In the genomic region with DNA sequence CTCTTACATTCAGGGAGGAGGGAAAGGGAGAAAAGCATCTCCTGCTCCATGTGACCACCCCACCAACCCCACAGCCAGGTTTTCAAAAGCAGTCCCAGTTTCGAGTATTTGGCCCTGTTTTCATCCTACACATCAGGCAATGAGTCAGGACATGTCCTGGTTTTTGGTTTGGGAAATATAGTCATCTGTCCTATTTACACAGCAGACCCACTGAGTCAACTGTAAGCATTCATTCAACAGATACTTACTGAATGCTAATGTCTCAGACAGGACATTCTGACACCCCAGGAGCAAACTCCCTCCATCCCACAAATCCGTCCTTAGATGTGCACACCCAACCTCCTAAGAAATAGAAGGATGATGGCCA, we compare ENCODE assay signal across 22 cellular contexts. TPM values are rescaled to one million over a fixed set of nuclear protein-coding genes. Genes with fewer than 3 reads are reported as not detected.
DNase-seq lines count a peak whose midpoint lies in the region; ATAC-seq and TF ChIP-seq lines count a peak whose summit lies in the region.
"Had no signal": no experiment of that assay in that cellular context is flagged by ENCODE, and none has a peak within 500 bp of the region (broad histone marks: within the 10 kb centered on the region; RNA-seq: fewer than 3 reads in every experiment).

No MANE protein-coding gene starts in this region.

- H3K4me3 Mint-ChIP-seq in MCF 10A (ENCODE audit: unreplicated experiment) = no peak overlapping the region
- H3K4me3 Mint-ChIP-seq in activated CD4-positive, alpha-beta memory T cell treated with anti-CD3 and anti-CD28 coated beads, Interleukin-2, amount 10 ng/mL, durations not matched to agents 7 days and 5 days = no peak overlapping the region
- H3K4me3 Mint-ChIP-seq: CD4-positive, alpha-beta T cell had no signal

- H3K9me3 ChIP-seq in mammary epithelial cell (replicated peaks; ENCODE audit: insufficient read depth, low read length) = no peaks in the 10 kb centered on the region
- H3K9me3 ChIP-seq in mesodermal cell (ENCODE audit: control insufficient read depth, low read length) = no peaks in the 10 kb centered on the region
- H3K9me3 ChIP-seq: BE2C, Caco-2 had no signal

- H3K27ac ChIP-seq in mammary epithelial cell (ENCODE audit: insufficient read depth, low read depth, low read length) (no peak overlapping the region), mesodermal cell (ENCODE audit: low read depth, low read length, severe bottlenecking) (peak overlapping the region; percentile 6)

- peaks cover 27% of the 10 kb centered on the region for H3K27me3 Mint-ChIP-seq in MCF 10A (ENCODE audit: insufficient read depth, unreplicated experiment)
- peaks cover 13% of the 10 kb centered on the region for H3K27me3 Mint-ChIP-seq in activated CD4-positive, alpha-beta memory T cell treated with anti-CD3 and anti-CD28 coated beads, Interleukin-2, amount 10 ng/mL, durations not matched to agents 7 days and 5 days

- DNase-seq in mammary epithelial cell (peak; percentile 62), MCF 10A (ENCODE audit: unreplicated experiment) (no peak), epithelial cell of esophagus (ENCODE audit: low read depth) (peak; percentile 68), Ammon's horn (ENCODE audit: low spot score) (no peak)
- DNase-seq in activated CD4-positive, alpha-beta memory T cell treated with anti-CD3 and anti-CD28 coated beads, Interleukin-2, amount 10 ng/mL, durations not matched to agents 7 days and 5 days = no peak
- DNase-seq: BE2C; Caco-2; CD4-positive, alpha-beta T cell; GOT3; KG1; MV-4-11; NCI-H187; NCI-H2107; NCI-H510A; NCI-H748 treated with DMSO at 0.1 percent for 48 hours; NK-92 treated with Interleukin-12 subunit alpha and Interleukin-12 subunit beta, amount 100 ng/mL, for 24 hours; SHP77 treated with DMSO at 0.1 percent for 48 hours had no signal

- BruUV-seq in mammary epithelial cell (replicated peaks; lab: Mats Ljungman, UMichigan) (no TSS peak), MCF 10A (replicated peaks; lab: Mats Ljungman, UMichigan) (no TSS peak)

- POLR2A ChIA-PET in MCF 10A (lab: Yijun Ruan, JAX) = no interaction called here
- POLR2A ChIA-PET in activated CD4-positive, alpha-beta memory T cell treated with anti-CD3 and anti-CD28 coated beads, Interleukin-2, amount 10 ng/mL, durations not matched to agents 7 days and 5 days (lab: Charles Lee) = no interaction called here

- H3K36me3 ChIP-seq in mammary epithelial cell (ENCODE audit: insufficient read depth, low read length) (no peaks in the 10 kb centered on the region), mesodermal cell (ENCODE audit: control insufficient read depth, insufficient read depth, low read length) (peaks cover 10% of the 10 kb centered on the region)
- H3K36me3 ChIP-seq: BE2C had no signal

- no peaks in the 10 kb centered on the region for H3K4me1 Mint-ChIP-seq in MCF 10A (ENCODE audit: insufficient read depth, unreplicated experiment)
- peaks cover under 1% of the 10 kb centered on the region for H3K4me1 Mint-ChIP-seq in activated CD4-positive, alpha-beta memory T cell treated with anti-CD3 and anti-CD28 coated beads, Interleukin-2, amount 10 ng/mL, durations not matched to agents 7 days and 5 days

- TF ChIP-seq CTCF in mammary epithelial cell (conservative IDR thresholded peaks at IDR 0.05 in 1 of 2, IDR thresholded peaks at IDR 0.05 in 1 of 2; ENCODE audit: extremely low read depth in 1 of 2, insufficient read depth in 1 of 2, low read depth in 1 of 2, low read length in 2 of 2) (no peak), MCF 10A (IDR thresholded peaks at IDR 0.05; ENCODE audit: unreplicated experiment) (no peak), epithelial cell of esophagus (IDR thresholded peaks at IDR 0.05; ENCODE audit: insufficient read depth, low read depth, low read length, missing control alignments) (no peak)

- peak overlapping the region; percentile 46 for H2AFZ ChIP-seq in mammary epithelial cell (ENCODE audit: low read depth, low read length)

- peaks cover 5% of the 10 kb centered on the region for H3K4me1 ChIP-seq in mammary epithelial cell (ENCODE audit: insufficient read depth, low read length)
- peaks cover 19% of the 10 kb centered on the region for H3K4me1 ChIP-seq in mesodermal cell (ENCODE audit: control insufficient read depth, insufficient read depth, low read length, poor library complexity, severe bottlenecking)

- H3K27me3 ChIP-seq in mammary epithelial cell (ENCODE audit: insufficient read depth, low read length) = peaks cover under 1% of the 10 kb centered on the region
- H3K27me3 ChIP-seq: BE2C had no signal

- in situ Hi-C loops in mammary epithelial cell (cut with MboI; ENCODE audit: low sequenced_read_pairs in 2 of 2) = no loop called here

- H3K79me2 ChIP-seq in mammary epithelial cell (ENCODE audit: insufficient read depth, low read length) = no peaks in the 10 kb centered on the region

- no peak overlapping the region for H3K9ac ChIP-seq in mammary epithelial cell (ENCODE audit: insufficient read depth, low read length)

- no peak overlapping the region for H3K4me2 ChIP-seq in mammary epithelial cell (ENCODE audit: insufficient read depth, low read depth, low read length)

- no peak overlapping the region for H3K4me3 ChIP-seq in mammary epithelial cell (replicated peaks in 1 of 3; ENCODE audit: insufficient read depth in 1 of 3, low read depth in 2 of 3, low read length in 3 of 3)
- H3K4me3 ChIP-seq in epithelial cell of esophagus (ENCODE audit: low read length) = no peak overlapping the region
- no peak overlapping the region for H3K4me3 ChIP-seq in mesodermal cell (ENCODE audit: extremely low read depth, insufficient read depth, low read length, poor library complexity, severe bottlenecking)

- intact Hi-C loops in mammary epithelial cell (cut with micrococcal nuclease) = no loop called here
- intact Hi-C loops in MCF 10A (cut with micrococcal nuclease) = no loop called here

- dilution Hi-C loops in mammary epithelial cell (cut with HindIII; ENCODE audit: low sequenced_read_pairs) = no loop called here

- H3K27ac Mint-ChIP-seq in MCF 10A (ENCODE audit: low read depth, unreplicated experiment) = no peak overlapping the region
- no peak overlapping the region for H3K27ac Mint-ChIP-seq in activated CD4-positive, alpha-beta memory T cell treated with anti-CD3 and anti-CD28 coated beads, Interleukin-2, amount 10 ng/mL, durations not matched to agents 7 days and 5 days
- H3K27ac Mint-ChIP-seq: CD4-positive, alpha-beta T cell had no signal

- no peaks in the 10 kb centered on the region for H3K9me3 Mint-ChIP-seq in MCF 10A (ENCODE audit: unreplicated experiment)
- no peaks in the 10 kb centered on the region for H3K9me3 Mint-ChIP-seq in activated CD4-positive, alpha-beta memory T cell treated with anti-CD3 and anti-CD28 coated beads, Interleukin-2, amount 10 ng/mL, durations not matched to agents 7 days and 5 days
- H3K9me3 Mint-ChIP-seq: CD4-positive, alpha-beta T cell had no signal

- CTCF ChIA-PET in mammary epithelial cell (lab: Charles Lee; ENCODE audit: low non-redundant PET) = no interaction called here
- CTCF ChIA-PET in MCF 10A (lab: Yijun Ruan, JAX) = interaction anchor here (1.5 kb wide), 1 partner anchor 40 kb away, joined by 3 read pairs; no protein-coding TSS in a partner anchor
- CTCF ChIA-PET in activated CD4-positive, alpha-beta memory T cell treated with anti-CD3 and anti-CD28 coated beads, Interleukin-2, amount 10 ng/mL, durations not matched to agents 7 days and 5 days (lab: Charles Lee) = no interaction called here

- ATAC-seq in GM18502 (IDR thresholded peaks at IDR 0.05; ENCODE audit: poor library complexity, unreplicated experiment) (no peak), HG03135 (IDR thresholded peaks at IDR 0.05; ENCODE audit: unreplicated experiment) (no peak)
- ATAC-seq: HepG2 had no signal

- 25% methylated on average over 2 of the region's 2 CpGs for WGBS in mammary epithelial cell (ENCODE audit: low coverage, missing lambda C conversion rate)
- 80% methylated on average over 1 of the region's 2 CpGs; no CpG with 5 or more reads in 1 of the 2 experiments for WGBS in mesodermal cell (ENCODE audit: insufficient coverage in 2 of 2), 2 experiments

- no peaks in the 10 kb centered on the region for H4K20me1 ChIP-seq in mammary epithelial cell (ENCODE audit: insufficient read depth, low read length)

- no peaks in the 10 kb centered on the region for H3K36me3 Mint-ChIP-seq in MCF 10A (ENCODE audit: insufficient read depth, unreplicated experiment)
- H3K36me3 Mint-ChIP-seq in activated CD4-positive, alpha-beta memory T cell treated with anti-CD3 and anti-CD28 coated beads, Interleukin-2, amount 10 ng/mL, durations not matched to agents 7 days and 5 days (ENCODE audit: low read depth) = no peaks in the 10 kb centered on the region

RNA-seq across cellular contexts. Expression of gene IGDCC3, which starts 32.9 kb away (rescaled TPM):
- total RNA-seq in mammary epithelial cell (not detected), MCF 10A (2022) (not detected in 2 replicates)
- polyA plus RNA-seq in mammary epithelial cell = not detected
- polyA minus RNA-seq in mammary epithelial cell = not detected
- polyA plus RNA-seq in mesodermal cell (2013, experiment 1 of 2) = 113 TPM
- 107 TPM for polyA plus RNA-seq in mesodermal cell (2013, experiment 2 of 2)
- total RNA-seq in activated CD4-positive, alpha-beta memory T cell treated with anti-CD3 and anti-CD28 coated beads, Interleukin-2, amount 10 ng/mL, durations not matched to agents 7 days and 5 days = not detected
- total RNA-seq: CD4-positive, alpha-beta T cell had no signal

RNA-seq across cellular contexts. Expression of gene RNU5B-1, which starts 40.4 kb away (rescaled TPM):
- total RNA-seq in mammary epithelial cell = not detected
- not detected for polyA plus RNA-seq in mammary epithelial cell
- polyA minus RNA-seq in mammary epithelial cell = under 0.01 TPM
- total RNA-seq in MCF 10A (2022) = not detected in 2 replicates
- 12,289 TPM for polyA plus RNA-seq in mesodermal cell (2013, experiment 1 of 2)
- 16,601 TPM for polyA plus RNA-seq in mesodermal cell (2013, experiment 2 of 2)
- total RNA-seq in activated CD4-positive, alpha-beta memory T cell treated with anti-CD3 and anti-CD28 coated beads, Interleukin-2, amount 10 ng/mL, durations not matched to agents 7 days and 5 days = 10 to 100 TPM in 1 of 2 experiments, not detected in 1; 12.9 TPM
- total RNA-seq: A172, Caco-2 had no signal
- polyA plus RNA-seq: HepG2 had no signal

RNA-seq across cellular contexts. Expression of gene RNU5A-1, which starts 49.0 kb away (rescaled TPM):
- total RNA-seq in mammary epithelial cell (not detected), MCF 10A (2022) (not detected in 2 replicates)
- polyA plus RNA-seq in mammary epithelial cell = not detected
- under 0.01 TPM for polyA minus RNA-seq in mammary epithelial cell
- 6,661 TPM for polyA plus RNA-seq in mesodermal cell (2013, experiment 1 of 2)
- 8,769 TPM for polyA plus RNA-seq in mesodermal cell (2013, experiment 2 of 2)
- total RNA-seq in activated CD4-positive, alpha-beta memory T cell treated with anti-CD3 and anti-CD28 coated beads, Interleukin-2, amount 10 ng/mL, durations not matched to agents 7 days and 5 days = not detected
- total RNA-seq: A172; Caco-2; CD4-positive, alpha-beta T cell had no signal
- polyA plus RNA-seq: HepG2 had no signal

RNA-seq across cellular contexts. Expression of gene PARP16, which starts 58.2 kb away (rescaled TPM):
- 1 to 10 TPM; 4.9 to 5.2 TPM for total RNA-seq in mammary epithelial cell
- polyA plus RNA-seq in mammary epithelial cell = 3.0 TPM
- 23.8 TPM for polyA minus RNA-seq in mammary epithelial cell
- 5.9 and 6.1 TPM in 2 replicates for total RNA-seq in MCF 10A (2022)
- 5.6 TPM for polyA plus RNA-seq in mesodermal cell (2013, experiment 1 of 2)
- polyA plus RNA-seq in mesodermal cell (2013, experiment 2 of 2) = 6.3 TPM
- total RNA-seq in activated CD4-positive, alpha-beta memory T cell treated with anti-CD3 and anti-CD28 coated beads, Interleukin-2, amount 10 ng/mL, durations not matched to agents 7 days and 5 days = 10 to 100 TPM; 14.9 to 15.7 TPM

Comparison
In these comparisons a context has a peak if more than half of its experiments do, and no peak if none do; other contexts are left out.
1. DNase-seq: peak in mammary epithelial cell (single experiment) and epithelial cell of esophagus (single experiment); none in MCF 10A (single experiment), activated CD4-positive, alpha-beta memory T cell treated with anti-CD3 and anti-CD28 coated beads, Interleukin-2, amount 10 ng/mL, durations not matched to agents 7 days and 5 days (single experiment) and Ammon's horn (single experiment).
2. RNA of gene RNU5B-1, which starts 40.4 kb away (total RNA-seq): 12.9 TPM in activated CD4-positive, alpha-beta memory T cell treated with anti-CD3 and anti-CD28 coated beads, Interleukin-2, amount 10 ng/mL, durations not matched to agents 7 days and 5 days and not detected in MCF 10A; not detected in mammary epithelial cell; every median in the first group is over 4 times any median in the second.